ENCODE assay signal across 2 cellular contexts in the genomic region with DNA sequence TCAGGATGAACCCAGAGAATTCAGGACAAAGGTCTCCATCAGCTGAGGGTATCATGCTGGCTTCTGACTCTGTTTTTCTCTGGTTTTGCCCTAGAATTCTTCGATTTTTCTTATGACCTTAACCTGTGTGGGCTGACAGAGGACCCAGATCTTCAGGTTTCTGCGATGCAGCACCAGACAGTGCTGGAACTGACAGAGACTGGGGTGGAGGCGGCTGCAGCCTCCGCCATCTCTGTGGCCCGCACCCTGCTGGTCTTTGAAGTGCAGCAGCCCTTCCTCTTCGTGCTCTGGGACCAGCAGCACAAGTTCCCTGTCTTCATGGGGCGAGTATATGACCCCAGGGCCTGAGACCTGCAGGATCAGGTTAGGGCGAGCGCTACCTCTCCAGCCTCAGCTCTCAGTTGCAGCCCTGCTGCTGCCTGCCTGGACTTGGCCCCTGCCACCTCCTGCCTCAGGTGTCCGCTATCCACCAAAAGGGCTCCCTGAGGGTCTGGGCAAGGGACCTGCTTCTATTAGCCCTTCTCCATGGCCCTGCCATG.
TF ChIP-seq lines count a peak whose summit lies in the region.

No MANE protein-coding gene starts in this region.

TF ChIP-seq in GM23338, 12 proteins besides CTCF, POLR2A, EP300 and RAD21 (continues in another document):
- no peak for TF ChIP-seq POLR2AphosphoS5 (IDR thresholded peaks at IDR 0.05; ENCODE audit: low read depth)
- no peak for TF ChIP-seq CREB1 (CRISPR knock-in tag; IDR thresholded peaks at IDR 0.05; ENCODE audit: low read depth)
- TF ChIP-seq, protein P1, sequence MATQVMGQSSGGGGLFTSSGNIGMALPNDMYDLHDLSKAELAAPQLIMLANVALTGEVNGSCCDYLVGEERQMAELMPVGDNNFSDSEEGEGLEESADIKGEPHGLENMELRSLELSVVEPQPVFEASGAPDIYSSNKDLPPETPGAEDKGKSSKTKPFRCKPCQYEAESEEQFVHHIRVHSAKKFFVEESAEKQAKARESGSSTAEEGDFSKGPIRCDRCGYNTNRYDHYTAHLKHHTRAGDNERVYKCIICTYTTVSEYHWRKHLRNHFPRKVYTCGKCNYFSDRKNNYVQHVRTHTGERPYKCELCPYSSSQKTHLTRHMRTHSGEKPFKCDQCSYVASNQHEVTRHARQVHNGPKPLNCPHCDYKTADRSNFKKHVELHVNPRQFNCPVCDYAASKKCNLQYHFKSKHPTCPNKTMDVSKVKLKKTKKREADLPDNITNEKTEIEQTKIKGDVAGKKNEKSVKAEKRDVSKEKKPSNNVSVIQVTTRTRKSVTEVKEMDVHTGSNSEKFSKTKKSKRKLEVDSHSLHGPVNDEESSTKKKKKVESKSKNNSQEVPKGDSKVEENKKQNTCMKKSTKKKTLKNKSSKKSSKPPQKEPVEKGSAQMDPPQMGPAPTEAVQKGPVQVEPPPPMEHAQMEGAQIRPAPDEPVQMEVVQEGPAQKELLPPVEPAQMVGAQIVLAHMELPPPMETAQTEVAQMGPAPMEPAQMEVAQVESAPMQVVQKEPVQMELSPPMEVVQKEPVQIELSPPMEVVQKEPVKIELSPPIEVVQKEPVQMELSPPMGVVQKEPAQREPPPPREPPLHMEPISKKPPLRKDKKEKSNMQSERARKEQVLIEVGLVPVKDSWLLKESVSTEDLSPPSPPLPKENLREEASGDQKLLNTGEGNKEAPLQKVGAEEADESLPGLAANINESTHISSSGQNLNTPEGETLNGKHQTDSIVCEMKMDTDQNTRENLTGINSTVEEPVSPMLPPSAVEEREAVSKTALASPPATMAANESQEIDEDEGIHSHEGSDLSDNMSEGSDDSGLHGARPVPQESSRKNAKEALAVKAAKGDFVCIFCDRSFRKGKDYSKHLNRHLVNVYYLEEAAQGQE (IDR thresholded peaks at IDR 0.05; ENCODE audit: unreplicated experiment) = no peak
- TF ChIP-seq, protein P2, sequence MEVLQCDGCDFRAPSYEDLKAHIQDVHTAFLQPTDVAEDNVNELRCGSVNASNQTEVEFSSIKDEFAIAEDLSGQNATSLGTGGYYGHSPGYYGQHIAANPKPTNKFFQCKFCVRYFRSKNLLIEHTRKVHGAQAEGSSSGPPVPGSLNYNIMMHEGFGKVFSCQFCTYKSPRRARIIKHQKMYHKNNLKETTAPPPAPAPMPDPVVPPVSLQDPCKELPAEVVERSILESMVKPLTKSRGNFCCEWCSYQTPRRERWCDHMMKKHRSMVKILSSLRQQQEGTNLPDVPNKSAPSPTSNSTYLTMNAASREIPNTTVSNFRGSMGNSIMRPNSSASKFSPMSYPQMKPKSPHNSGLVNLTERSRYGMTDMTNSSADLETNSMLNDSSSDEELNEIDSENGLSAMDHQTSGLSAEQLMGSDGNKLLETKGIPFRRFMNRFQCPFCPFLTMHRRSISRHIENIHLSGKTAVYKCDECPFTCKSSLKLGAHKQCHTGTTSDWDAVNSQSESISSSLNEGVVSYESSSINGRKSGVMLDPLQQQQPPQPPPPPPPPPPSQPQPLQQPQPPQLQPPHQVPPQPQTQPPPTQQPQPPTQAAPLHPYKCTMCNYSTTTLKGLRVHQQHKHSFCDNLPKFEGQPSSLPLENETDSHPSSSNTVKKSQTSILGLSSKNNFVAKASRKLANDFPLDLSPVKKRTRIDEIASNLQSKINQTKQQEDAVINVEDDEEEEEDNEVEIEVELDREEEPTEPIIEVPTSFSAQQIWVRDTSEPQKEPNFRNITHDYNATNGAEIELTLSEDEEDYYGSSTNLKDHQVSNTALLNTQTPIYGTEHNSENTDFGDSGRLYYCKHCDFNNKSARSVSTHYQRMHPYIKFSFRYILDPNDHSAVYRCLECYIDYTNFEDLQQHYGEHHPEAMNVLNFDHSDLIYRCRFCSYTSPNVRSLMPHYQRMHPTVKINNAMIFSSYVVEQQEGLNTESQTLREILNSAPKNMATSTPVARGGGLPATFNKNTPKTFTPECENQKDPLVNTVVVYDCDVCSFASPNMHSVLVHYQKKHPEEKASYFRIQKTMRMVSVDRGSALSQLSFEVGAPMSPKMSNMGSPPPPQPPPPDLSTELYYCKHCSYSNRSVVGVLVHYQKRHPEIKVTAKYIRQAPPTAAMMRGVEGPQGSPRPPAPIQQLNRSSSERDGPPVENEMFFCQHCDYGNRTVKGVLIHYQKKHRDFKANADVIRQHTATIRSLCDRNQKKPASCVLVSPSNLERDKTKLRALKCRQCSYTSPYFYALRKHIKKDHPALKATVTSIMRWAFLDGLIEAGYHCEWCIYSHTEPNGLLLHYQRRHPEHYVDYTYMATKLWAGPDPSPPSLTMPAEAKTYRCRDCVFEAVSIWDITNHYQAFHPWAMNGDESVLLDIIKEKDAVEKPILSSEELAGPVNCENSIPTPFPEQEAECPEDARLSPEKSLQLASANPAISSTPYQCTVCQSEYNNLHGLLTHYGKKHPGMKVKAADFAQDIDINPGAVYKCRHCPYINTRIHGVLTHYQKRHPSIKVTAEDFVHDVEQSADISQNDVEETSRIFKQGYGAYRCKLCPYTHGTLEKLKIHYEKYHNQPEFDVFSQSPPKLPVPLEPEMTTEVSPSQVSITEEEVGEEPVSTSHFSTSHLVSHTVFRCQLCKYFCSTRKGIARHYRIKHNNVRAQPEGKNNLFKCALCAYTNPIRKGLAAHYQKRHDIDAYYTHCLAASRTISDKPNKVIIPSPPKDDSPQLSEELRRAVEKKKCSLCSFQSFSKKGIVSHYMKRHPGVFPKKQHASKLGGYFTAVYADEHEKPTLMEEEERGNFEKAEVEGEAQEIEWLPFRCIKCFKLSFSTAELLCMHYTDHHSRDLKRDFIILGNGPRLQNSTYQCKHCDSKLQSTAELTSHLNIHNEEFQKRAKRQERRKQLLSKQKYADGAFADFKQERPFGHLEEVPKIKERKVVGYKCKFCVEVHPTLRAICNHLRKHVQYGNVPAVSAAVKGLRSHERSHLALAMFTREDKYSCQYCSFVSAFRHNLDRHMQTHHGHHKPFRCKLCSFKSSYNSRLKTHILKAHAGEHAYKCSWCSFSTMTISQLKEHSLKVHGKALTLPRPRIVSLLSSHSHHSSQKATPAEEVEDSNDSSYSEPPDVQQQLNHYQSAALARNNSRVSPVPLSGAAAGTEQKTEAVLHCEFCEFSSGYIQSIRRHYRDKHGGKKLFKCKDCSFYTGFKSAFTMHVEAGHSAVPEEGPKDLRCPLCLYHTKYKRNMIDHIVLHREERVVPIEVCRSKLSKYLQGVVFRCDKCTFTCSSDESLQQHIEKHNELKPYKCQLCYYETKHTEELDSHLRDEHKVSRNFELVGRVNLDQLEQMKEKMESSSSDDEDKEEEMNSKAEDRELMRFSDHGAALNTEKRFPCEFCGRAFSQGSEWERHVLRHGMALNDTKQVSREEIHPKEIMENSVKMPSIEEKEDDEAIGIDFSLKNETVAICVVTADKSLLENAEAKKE (CRISPR knock-in tag; IDR thresholded peaks at IDR 0.05) = no peak
- no peak for TF ChIP-seq ZNF114 (CRISPR knock-in tag; IDR thresholded peaks at IDR 0.05)
- no peak for TF ChIP-seq NANOG (IDR thresholded peaks at IDR 0.05; ENCODE audit: borderline replicate concordance)
- TF ChIP-seq, protein P3, sequence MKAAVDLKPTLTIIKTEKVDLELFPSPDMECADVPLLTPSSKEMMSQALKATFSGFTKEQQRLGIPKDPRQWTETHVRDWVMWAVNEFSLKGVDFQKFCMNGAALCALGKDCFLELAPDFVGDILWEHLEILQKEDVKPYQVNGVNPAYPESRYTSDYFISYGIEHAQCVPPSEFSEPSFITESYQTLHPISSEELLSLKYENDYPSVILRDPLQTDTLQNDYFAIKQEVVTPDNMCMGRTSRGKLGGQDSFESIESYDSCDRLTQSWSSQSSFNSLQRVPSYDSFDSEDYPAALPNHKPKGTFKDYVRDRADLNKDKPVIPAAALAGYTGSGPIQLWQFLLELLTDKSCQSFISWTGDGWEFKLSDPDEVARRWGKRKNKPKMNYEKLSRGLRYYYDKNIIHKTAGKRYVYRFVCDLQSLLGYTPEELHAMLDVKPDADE (IDR thresholded peaks at IDR 0.05) = no peak
- TF ChIP-seq EZH2phosphoT487 (IDR thresholded peaks at IDR 0.05; ENCODE audit: unreplicated experiment) = no peak
- no peak for TF ChIP-seq STAT1 (IDR thresholded peaks at IDR 0.05; ENCODE audit: unreplicated experiment)

TF ChIP-seq in H1, 55 proteins besides CTCF, POLR2A, EP300 and RAD21 (continues in another document):
- TF ChIP-seq SP1 (IDR thresholded peaks at IDR 0.05; ENCODE audit: low read depth, low read length) = no peak
- TF ChIP-seq, protein P4, sequence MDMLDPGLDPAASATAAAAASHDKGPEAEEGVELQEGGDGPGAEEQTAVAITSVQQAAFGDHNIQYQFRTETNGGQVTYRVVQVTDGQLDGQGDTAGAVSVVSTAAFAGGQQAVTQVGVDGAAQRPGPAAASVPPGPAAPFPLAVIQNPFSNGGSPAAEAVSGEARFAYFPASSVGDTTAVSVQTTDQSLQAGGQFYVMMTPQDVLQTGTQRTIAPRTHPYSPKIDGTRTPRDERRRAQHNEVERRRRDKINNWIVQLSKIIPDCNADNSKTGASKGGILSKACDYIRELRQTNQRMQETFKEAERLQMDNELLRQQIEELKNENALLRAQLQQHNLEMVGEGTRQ (IDR thresholded peaks at IDR 0.05; ENCODE audit: low read length) = no peak
- no peak for TF ChIP-seq CHD2 (IDR thresholded peaks at IDR 0.05; ENCODE audit: low read length)
- no peak for TF ChIP-seq KDM4A (IDR thresholded peaks at IDR 0.05; ENCODE audit: low read depth, low read length, severe bottlenecking)
- TF ChIP-seq SIN3A (conservative IDR thresholded peaks at IDR 0.05 in 1 of 2, IDR thresholded peaks at IDR 0.05 in 1 of 2; ENCODE audit: low read depth in 1 of 2, low read length in 2 of 2) = no peak
- TF ChIP-seq, protein P5, sequence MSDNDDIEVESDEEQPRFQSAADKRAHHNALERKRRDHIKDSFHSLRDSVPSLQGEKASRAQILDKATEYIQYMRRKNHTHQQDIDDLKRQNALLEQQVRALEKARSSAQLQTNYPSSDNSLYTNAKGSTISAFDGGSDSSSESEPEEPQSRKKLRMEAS (IDR thresholded peaks at IDR 0.05) = no peak
- TF ChIP-seq SRF (IDR thresholded peaks at IDR 0.05; ENCODE audit: low read depth, low read length) = no peak
- TF ChIP-seq MAFK (IDR thresholded peaks at IDR 0.05; ENCODE audit: low read depth, low read length) = no peak
- TF ChIP-seq RNF2 (IDR thresholded peaks at IDR 0.05; ENCODE audit: borderline replicate concordance, low read depth, low read length, missing control alignments, poor library complexity, severe bottlenecking) = no peak
- TF ChIP-seq RFX5 (IDR thresholded peaks at IDR 0.05; ENCODE audit: borderline replicate concordance, low read depth, low read length) = no peak
- TF ChIP-seq, protein P6, sequence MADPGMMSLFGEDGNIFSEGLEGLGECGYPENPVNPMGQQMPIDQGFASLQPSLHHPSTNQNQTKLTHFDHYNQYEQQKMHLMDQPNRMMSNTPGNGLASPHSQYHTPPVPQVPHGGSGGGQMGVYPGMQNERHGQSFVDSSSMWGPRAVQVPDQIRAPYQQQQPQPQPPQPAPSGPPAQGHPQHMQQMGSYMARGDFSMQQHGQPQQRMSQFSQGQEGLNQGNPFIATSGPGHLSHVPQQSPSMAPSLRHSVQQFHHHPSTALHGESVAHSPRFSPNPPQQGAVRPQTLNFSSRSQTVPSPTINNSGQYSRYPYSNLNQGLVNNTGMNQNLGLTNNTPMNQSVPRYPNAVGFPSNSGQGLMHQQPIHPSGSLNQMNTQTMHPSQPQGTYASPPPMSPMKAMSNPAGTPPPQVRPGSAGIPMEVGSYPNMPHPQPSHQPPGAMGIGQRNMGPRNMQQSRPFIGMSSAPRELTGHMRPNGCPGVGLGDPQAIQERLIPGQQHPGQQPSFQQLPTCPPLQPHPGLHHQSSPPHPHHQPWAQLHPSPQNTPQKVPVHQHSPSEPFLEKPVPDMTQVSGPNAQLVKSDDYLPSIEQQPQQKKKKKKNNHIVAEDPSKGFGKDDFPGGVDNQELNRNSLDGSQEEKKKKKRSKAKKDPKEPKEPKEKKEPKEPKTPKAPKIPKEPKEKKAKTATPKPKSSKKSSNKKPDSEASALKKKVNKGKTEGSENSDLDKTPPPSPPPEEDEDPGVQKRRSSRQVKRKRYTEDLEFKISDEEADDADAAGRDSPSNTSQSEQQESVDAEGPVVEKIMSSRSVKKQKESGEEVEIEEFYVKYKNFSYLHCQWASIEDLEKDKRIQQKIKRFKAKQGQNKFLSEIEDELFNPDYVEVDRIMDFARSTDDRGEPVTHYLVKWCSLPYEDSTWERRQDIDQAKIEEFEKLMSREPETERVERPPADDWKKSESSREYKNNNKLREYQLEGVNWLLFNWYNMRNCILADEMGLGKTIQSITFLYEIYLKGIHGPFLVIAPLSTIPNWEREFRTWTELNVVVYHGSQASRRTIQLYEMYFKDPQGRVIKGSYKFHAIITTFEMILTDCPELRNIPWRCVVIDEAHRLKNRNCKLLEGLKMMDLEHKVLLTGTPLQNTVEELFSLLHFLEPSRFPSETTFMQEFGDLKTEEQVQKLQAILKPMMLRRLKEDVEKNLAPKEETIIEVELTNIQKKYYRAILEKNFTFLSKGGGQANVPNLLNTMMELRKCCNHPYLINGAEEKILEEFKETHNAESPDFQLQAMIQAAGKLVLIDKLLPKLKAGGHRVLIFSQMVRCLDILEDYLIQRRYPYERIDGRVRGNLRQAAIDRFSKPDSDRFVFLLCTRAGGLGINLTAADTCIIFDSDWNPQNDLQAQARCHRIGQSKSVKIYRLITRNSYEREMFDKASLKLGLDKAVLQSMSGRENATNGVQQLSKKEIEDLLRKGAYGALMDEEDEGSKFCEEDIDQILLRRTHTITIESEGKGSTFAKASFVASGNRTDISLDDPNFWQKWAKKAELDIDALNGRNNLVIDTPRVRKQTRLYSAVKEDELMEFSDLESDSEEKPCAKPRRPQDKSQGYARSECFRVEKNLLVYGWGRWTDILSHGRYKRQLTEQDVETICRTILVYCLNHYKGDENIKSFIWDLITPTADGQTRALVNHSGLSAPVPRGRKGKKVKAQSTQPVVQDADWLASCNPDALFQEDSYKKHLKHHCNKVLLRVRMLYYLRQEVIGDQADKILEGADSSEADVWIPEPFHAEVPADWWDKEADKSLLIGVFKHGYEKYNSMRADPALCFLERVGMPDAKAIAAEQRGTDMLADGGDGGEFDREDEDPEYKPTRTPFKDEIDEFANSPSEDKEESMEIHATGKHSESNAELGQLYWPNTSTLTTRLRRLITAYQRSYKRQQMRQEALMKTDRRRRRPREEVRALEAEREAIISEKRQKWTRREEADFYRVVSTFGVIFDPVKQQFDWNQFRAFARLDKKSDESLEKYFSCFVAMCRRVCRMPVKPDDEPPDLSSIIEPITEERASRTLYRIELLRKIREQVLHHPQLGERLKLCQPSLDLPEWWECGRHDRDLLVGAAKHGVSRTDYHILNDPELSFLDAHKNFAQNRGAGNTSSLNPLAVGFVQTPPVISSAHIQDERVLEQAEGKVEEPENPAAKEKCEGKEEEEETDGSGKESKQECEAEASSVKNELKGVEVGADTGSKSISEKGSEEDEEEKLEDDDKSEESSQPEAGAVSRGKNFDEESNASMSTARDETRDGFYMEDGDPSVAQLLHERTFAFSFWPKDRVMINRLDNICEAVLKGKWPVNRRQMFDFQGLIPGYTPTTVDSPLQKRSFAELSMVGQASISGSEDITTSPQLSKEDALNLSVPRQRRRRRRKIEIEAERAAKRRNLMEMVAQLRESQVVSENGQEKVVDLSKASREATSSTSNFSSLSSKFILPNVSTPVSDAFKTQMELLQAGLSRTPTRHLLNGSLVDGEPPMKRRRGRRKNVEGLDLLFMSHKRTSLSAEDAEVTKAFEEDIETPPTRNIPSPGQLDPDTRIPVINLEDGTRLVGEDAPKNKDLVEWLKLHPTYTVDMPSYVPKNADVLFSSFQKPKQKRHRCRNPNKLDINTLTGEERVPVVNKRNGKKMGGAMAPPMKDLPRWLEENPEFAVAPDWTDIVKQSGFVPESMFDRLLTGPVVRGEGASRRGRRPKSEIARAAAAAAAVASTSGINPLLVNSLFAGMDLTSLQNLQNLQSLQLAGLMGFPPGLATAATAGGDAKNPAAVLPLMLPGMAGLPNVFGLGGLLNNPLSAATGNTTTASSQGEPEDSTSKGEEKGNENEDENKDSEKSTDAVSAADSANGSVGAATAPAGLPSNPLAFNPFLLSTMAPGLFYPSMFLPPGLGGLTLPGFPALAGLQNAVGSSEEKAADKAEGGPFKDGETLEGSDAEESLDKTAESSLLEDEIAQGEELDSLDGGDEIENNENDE (IDR thresholded peaks at IDR 0.05; ENCODE audit: insufficient replicate concordance, low read length) = no peak
- TF ChIP-seq EZH2 (IDR thresholded peaks at IDR 0.05; ENCODE audit: low read depth, low read length, severe bottlenecking) = no peak
- no peak for TF ChIP-seq ASH2L (IDR thresholded peaks at IDR 0.05; ENCODE audit: low read length)
- TF ChIP-seq CBX8 (IDR thresholded peaks at IDR 0.05; ENCODE audit: borderline replicate concordance, low read depth, low read length) = no peak
- TF ChIP-seq TBP (IDR thresholded peaks at IDR 0.05; ENCODE audit: low read depth, low read length) = no peak
- TF ChIP-seq BACH1 (IDR thresholded peaks at IDR 0.05; ENCODE audit: low read length) = no peak
